16 cellular contexts compared by ENCODE assay signal in genomic region chr18:10290244-10291240, GRCh38.
DNase-seq lines count a peak whose midpoint lies in the region; ATAC-seq and TF ChIP-seq lines count a peak whose summit lies in the region.
"Had no signal": no experiment of that assay in that cellular context is flagged by ENCODE, and none has a peak within 500 bp of the region (broad histone marks: within the 10 kb centered on the region; RNA-seq: fewer than 3 reads in every experiment).

No MANE protein-coding gene starts in this region.

- ATAC-seq in HG02588 (IDR thresholded peaks at IDR 0.05; ENCODE audit: unreplicated experiment) (no peak), GM19328 (IDR thresholded peaks at IDR 0.05; ENCODE audit: unreplicated experiment) (no peak), GM18873 (IDR thresholded peaks at IDR 0.05; ENCODE audit: low FRiP score, unreplicated experiment) (no peak)
- ATAC-seq: activated T-cell treated with anti-CD3 and anti-CD28 coated beads, Interleukin-2, amount 50 U/mL, for 72 hours had no signal

- H3K27me3 ChIP-seq in effector memory CD4-positive, alpha-beta T cell (replicated peaks; ENCODE audit: control insufficient read depth, insufficient read depth, low read length, poor library complexity, severe bottlenecking), result no peaks in the 10 kb centered on the region
- H3K27me3 ChIP-seq: colonic mucosa, tibial nerve had no signal

- no peak for TF ChIP-seq CTCF in NB4 (IDR thresholded peaks at IDR 0.05; ENCODE audit: low read depth, low read length)

- no peaks in the 10 kb centered on the region for H3K36me3 ChIP-seq in effector memory CD4-positive, alpha-beta T cell (ENCODE audit: control insufficient read depth, insufficient read depth, low read length)
- H3K36me3 ChIP-seq: colonic mucosa, tibial nerve had no signal

- H3K4me1 ChIP-seq in effector memory CD4-positive, alpha-beta T cell (ENCODE audit: control insufficient read depth, insufficient read depth, low read length, poor library complexity, severe bottlenecking), result no peaks in the 10 kb centered on the region
- H3K4me1 ChIP-seq: colonic mucosa, parathyroid adenoma had no signal

- H3K4me3 ChIP-seq in NB4 (ENCODE audit: low read depth, low read length), result no peak overlapping the region
- no peak overlapping the region for H3K4me3 ChIP-seq in effector memory CD4-positive, alpha-beta T cell (ENCODE audit: insufficient read depth, low read depth, low read length, poor library complexity, severe bottlenecking)
- H3K4me3 ChIP-seq: colonic mucosa, tibial nerve had no signal

- no peak for TF ChIP-seq POLR2A in NB4 (IDR thresholded peaks at IDR 0.05; ENCODE audit: extremely low read depth, insufficient read length)

- DNase-seq in CD1c-positive myeloid dendritic cell (ENCODE audit: extremely low spot score), result peak; percentile 76
- peak; percentile 83 for DNase-seq in NB4 (ENCODE audit: low read depth)
- peak; percentile 56 for DNase-seq in fibroblast of gingiva (ENCODE audit: low read depth)
- peak; percentile 30 for DNase-seq in pulmonary artery endothelial cell (ENCODE audit: low read depth, low spot score)
- DNase-seq in effector memory CD4-positive, alpha-beta T cell, result no peak
- DNase-seq: activated CD4-positive, alpha-beta T cell treated with anti-CD3 and anti-CD28 coated beads, Interleukin-2, amount 10 ng/mL, durations not matched to agents 24 days and 14 days; activated T-cell treated with anti-CD3 and anti-CD28 coated beads, Interleukin-2, amount 50 U/mL, for 72 hours; amniotic stem cell; DMS79 treated with DMSO at 0.1 percent for 48 hours; NCI-H1436 treated with DMSO at 0.1 percent for 48 hours had no signal

- no peak overlapping the region for H3K27ac ChIP-seq in effector memory CD4-positive, alpha-beta T cell (ENCODE audit: insufficient read depth, low read length, poor library complexity, severe bottlenecking)
- H3K27ac ChIP-seq: colonic mucosa, parathyroid adenoma had no signal

- no peaks in the 10 kb centered on the region for H3K9me3 ChIP-seq in effector memory CD4-positive, alpha-beta T cell (ENCODE audit: control insufficient read depth, low read length)
- H3K9me3 ChIP-seq: colonic mucosa had no signal

Comparison
In these comparisons a context has a peak if more than half of its experiments do, and no peak if none do; other contexts are left out.
1. DNase-seq: peak in CD1c-positive myeloid dendritic cell (single experiment), NB4 (single experiment), fibroblast of gingiva (single experiment) and pulmonary artery endothelial cell (single experiment); none in effector memory CD4-positive, alpha-beta T cell (0 of 3).